In genomic region chrX:7202206-7202605, GRCh38 we compare ENCODE assay signal across 15 cellular contexts.
"Had no signal": no experiment of that assay in that cellular context is flagged by ENCODE, and none has a peak within 500 bp of the region (broad histone marks: within the 10 kb centered on the region; RNA-seq: fewer than 3 reads in every experiment).

No MANE protein-coding gene starts in this region.

- H3K9me3 ChIP-seq: esophagus muscularis mucosa, psoas muscle, right lobe of liver had no signal

- H3K36me3 ChIP-seq: esophagus muscularis mucosa, right lobe of liver had no signal

- H3K4me3 ChIP-seq: esophagus muscularis mucosa, lung, psoas muscle, right lobe of liver, skin epidermis had no signal

- H3K9me3 Mint-ChIP-seq: nephron progenitor cell had no signal

- H3K27me3 Mint-ChIP-seq: naive thymus-derived CD4-positive, alpha-beta T cell had no signal

- H3K27ac Mint-ChIP-seq: naive thymus-derived CD4-positive, alpha-beta T cell; nephron progenitor cell had no signal

- H3K4me3 Mint-ChIP-seq: naive thymus-derived CD4-positive, alpha-beta T cell; nephron progenitor cell had no signal

- H3K4me1 ChIP-seq: esophagus muscularis mucosa, psoas muscle, right lobe of liver had no signal

- DNase-seq: effector memory CD4-positive, alpha-beta T cell; foreskin fibroblast; left colon; left ventricle myocardium superior; naive thymus-derived CD4-positive, alpha-beta T cell; nephron progenitor cell; psoas muscle; retina; right lobe of liver; stimulated activated CD4-positive, alpha-beta T cell treated with anti-CD3 and anti-CD28 coated beads, Interleukin-12 subunit alpha, Interleukin-12 subunit beta, amount 100 ng/mL, for 4 hours; stimulated activated naive CD4-positive, alpha-beta T cell treated with Interleukin-2 at 50 U/mL for 16 hours had no signal

- H3K27me3 ChIP-seq: esophagus muscularis mucosa, right lobe of liver had no signal

- H3K27ac ChIP-seq: epithelial cell of prostate, esophagus muscularis mucosa, psoas muscle, right lobe of liver, skin epidermis had no signal
